In the genomic region with DNA sequence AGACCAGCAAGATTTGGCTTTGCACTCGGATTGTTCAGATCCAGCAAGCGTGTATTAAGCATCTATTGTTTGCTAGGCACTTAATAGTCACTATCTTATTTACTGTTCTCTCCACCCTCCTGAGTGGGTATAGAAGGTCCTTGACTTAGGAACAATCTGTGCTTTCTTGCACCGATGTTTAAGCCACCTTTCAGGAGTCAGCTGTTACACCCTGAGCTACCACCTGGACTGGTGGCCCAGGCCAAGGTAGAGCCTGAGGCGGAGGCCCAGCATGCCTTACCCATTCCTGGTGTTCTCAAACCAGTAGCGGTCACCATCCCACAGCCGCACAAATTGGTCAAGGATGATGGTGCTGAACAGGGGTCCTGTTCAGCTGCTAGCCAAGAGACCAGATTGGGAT, we compare ENCODE assay signal across 34 cellular contexts. TPM values are rescaled to one million over a fixed set of nuclear protein-coding genes. Genes with fewer than 3 reads are reported as not detected.
"Had no signal": no experiment of that assay in that cellular context is flagged by ENCODE, and none has a peak within 500 bp of the region (broad histone marks: within the 10 kb centered on the region; RNA-seq: fewer than 3 reads in every experiment).

No MANE protein-coding gene starts in this region.

- H3K4me2 ChIP-seq: PC-9 had no signal

- ATAC-seq: activated CD8-positive, alpha-beta memory T cell treated with anti-CD3 and anti-CD28 coated beads, Interleukin-2, amount 10 ng/mL, durations not matched to agents 7 days and 5 days; activated naive CD8-positive, alpha-beta T cell treated with anti-CD3 and anti-CD28 coated beads, Interleukin-2, amount 50 U/mL, for 24 hours had no signal

- H3K4me3 ChIP-seq: MG63, PC-9 had no signal

- H3K9me3 ChIP-seq: MG63 had no signal

- H3K27ac ChIP-seq: brain microvascular endothelial cell, PC-9 had no signal

- DNase-seq: activated B cell treated with CpG ODN at 0.5 μM for 24 hours; activated CD4-positive, alpha-beta memory T cell treated with anti-CD3 and anti-CD28 coated beads for 36 hours; activated CD4-positive, alpha-beta T cell treated with anti-CD3 and anti-CD28 coated beads for 4 hours; activated CD4-positive, alpha-beta T cell treated with anti-CD3 and anti-CD28 coated beads, Interleukin-2, amount 50 U/mL, for 1 hour; activated CD4-positive, CD25-positive, alpha-beta regulatory T cell treated with anti-CD3 and anti-CD28 coated beads, Interleukin-2, amount 50 U/mL, for 72 hours; activated CD8-positive, alpha-beta memory T cell treated with anti-CD3 and anti-CD28 coated beads, Interleukin-2, amount 10 ng/mL, durations not matched to agents 7 days and 5 days; activated CD8-positive, alpha-beta memory T cell treated with anti-CD3 and anti-CD28 coated beads, Interleukin-2, amount 50 U/mL, for 48 hours; activated effector memory CD4-positive, alpha-beta T cell treated with Interleukin-2 at 50 U/mL for 16 hours; activated naive CD4-positive, alpha-beta T cell treated with anti-CD3 and anti-CD28 coated beads, Interleukin-2, amount 10 ng/mL, durations not matched to agents 7 days and 5 days; activated naive CD8-positive, alpha-beta T cell treated with anti-CD3 and anti-CD28 coated beads, Interleukin-2, amount 50 U/mL, for 24 hours; activated T-cell treated with anti-CD3 and anti-CD28 coated beads, Interleukin-2, amount 50 U/mL, for 48 hours; brain microvascular endothelial cell; Karpas-422; KBM-7; MG63; NCI-H1048; NCI-H1105 treated with DMSO at 0.1 percent for 48 hours; NCI-H1436; NCI-H1694; NCI-H1930; NCI-H2081 treated with DMSO at 0.1 percent for 48 hours; NCI-H226; NCI-H446 treated with DMSO at 0.1 percent for 48 hours; NCI-H526; NCI-H748 treated with DMSO at 0.1 percent for 48 hours; NK-92 treated with Interleukin-12 subunit alpha and Interleukin-12 subunit beta, amount 100 ng/mL, for 24 hours; PC-9; SW 1271; T-helper 1 cell; T-helper 2 cell; T-helper 9 cell had no signal

- H3K27me3 ChIP-seq: MG63 had no signal

- H3K36me3 ChIP-seq: brain microvascular endothelial cell, MG63 had no signal

- H2AFZ ChIP-seq: PC-9 had no signal

RNA-seq across cellular contexts. Expression of a gene that starts 10.0 kb away (rescaled TPM):
- total RNA-seq: OCI-LY7, PC-9 had no signal

RNA-seq across cellular contexts. Expression of a gene that starts 10.1 kb away (rescaled TPM):
- total RNA-seq: activated CD8-positive, alpha-beta memory T cell treated with anti-CD3 and anti-CD28 coated beads, Interleukin-2, amount 10 ng/mL, durations not matched to agents 7 days and 5 days; OCI-LY7 had no signal

RNA-seq across cellular contexts. Expression of a gene that starts 25.6 kb away (rescaled TPM):
- total RNA-seq: activated B cell treated with CpG ODN at 0.5 μM for 24 hours; activated CD4-positive, alpha-beta memory T cell treated with anti-CD3 and anti-CD28 coated beads for 36 hours; activated CD8-positive, alpha-beta memory T cell treated with anti-CD3 and anti-CD28 coated beads, Interleukin-2, amount 10 ng/mL, durations not matched to agents 7 days and 5 days; aorta; OCI-LY7; PC-9; Right ventricle myocardium inferior had no signal

RNA-seq across cellular contexts. Expression of a gene that starts 25.8 kb away (rescaled TPM):
- total RNA-seq: activated B cell treated with CpG ODN at 0.5 μM for 24 hours; activated CD8-positive, alpha-beta memory T cell treated with anti-CD3 and anti-CD28 coated beads, Interleukin-2, amount 10 ng/mL, durations not matched to agents 7 days and 5 days; PC-9 had no signal
